ENCODE assay signal across 8 cellular contexts in the genomic region with DNA sequence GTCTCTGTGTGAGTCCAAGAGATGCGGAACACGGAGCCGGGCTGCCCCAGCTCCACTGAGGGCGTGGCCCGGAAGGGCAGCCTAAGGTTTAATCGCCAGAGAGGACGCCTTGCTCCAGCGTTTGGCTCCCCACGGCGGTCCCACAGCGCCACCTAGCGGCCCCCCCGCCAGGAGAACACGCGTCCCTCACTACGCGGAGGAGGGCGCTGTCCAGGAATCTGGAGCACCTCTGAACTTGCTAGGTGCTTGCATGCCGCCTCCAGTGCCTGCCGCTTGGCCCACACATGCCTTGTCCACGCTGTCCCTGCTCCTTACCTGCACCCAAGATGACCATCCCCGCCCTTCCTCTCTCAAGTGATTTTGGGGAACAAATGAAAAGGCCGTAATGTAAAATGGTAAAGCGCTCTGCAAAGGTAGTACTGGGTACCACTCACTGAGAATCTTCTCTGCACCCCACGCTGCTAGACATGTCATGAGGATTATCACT. TPM values are rescaled to one million over a fixed set of nuclear protein-coding genes. Genes with fewer than 3 reads are reported as not detected.
DNase-seq lines count a peak whose midpoint lies in the region; ATAC-seq and TF ChIP-seq lines count a peak whose summit lies in the region.

No MANE protein-coding gene starts in this region.

- TF ChIP-seq EP300 in Ishikawa (IDR thresholded peaks at IDR 0.05; ENCODE audit: borderline replicate concordance): no peak
- no peak for TF ChIP-seq EP300 in neural cell (conservative IDR thresholded peaks at IDR 0.05; ENCODE audit: poor library complexity, severe bottlenecking)

- POLR2A ChIA-PET in Panc1 (lab: Charles Lee): no interaction called here

- DNase-seq in Daoy (ENCODE audit: low read depth) (peak; percentile 91), Panc1 (ENCODE audit: low read depth, low spot score) (peak; percentile 45), fibroblast of mammary gland (ENCODE audit: low read depth) (peak; percentile 75)
- peak; percentile 81 for DNase-seq in activated T-cell treated with anti-CD3 and anti-CD28 coated beads, Interleukin-2, amount 50 U/mL, for 4 hours
- DNase-seq in stimulated activated naive CD8-positive, alpha-beta T cell treated with anti-CD3 and anti-CD28 coated beads, Interleukin-15, amount 100 ng/mL, for 72 hours: peak; percentile 89 to 90

- no peaks in the 10 kb centered on the region for H3K9me3 Mint-ChIP-seq in activated T-cell treated with anti-CD3 and anti-CD28 coated beads, Interleukin-2, amount 50 U/mL, for 4 hours
- no peaks in the 10 kb centered on the region for H3K9me3 Mint-ChIP-seq in stimulated activated naive CD8-positive, alpha-beta T cell treated with anti-CD3 and anti-CD28 coated beads, Interleukin-15, amount 100 ng/mL, for 72 hours

- no TSS peak for BruUV-seq in Panc1 (replicated peaks; lab: Mats Ljungman, UMichigan)

- H3K9me2 ChIP-seq in neural cell (ENCODE audit: insufficient read depth, low read length): no peaks in the 10 kb centered on the region

- CTCF ChIA-PET in Panc1 (lab: Charles Lee): interaction anchor here (0.7 to 1.2 kb wide), 7 partner anchors 16 to 396 kb away, joined by 3 to 15 read pairs (median 4); no protein-coding TSS in a partner anchor

- intact Hi-C loops in Panc1 (cut with micrococcal nuclease; ENCODE audit: unreplicated experiment): loop anchor here (1.0 to 2.0 kb wide), 2 partner anchors 217 to 388 kb away; no protein-coding TSS in a partner anchor

- H3K4me1 Mint-ChIP-seq in activated T-cell treated with anti-CD3 and anti-CD28 coated beads, Interleukin-2, amount 50 U/mL, for 4 hours (ENCODE audit: low read depth): peaks cover 16% of the 10 kb centered on the region
- H3K4me1 Mint-ChIP-seq in stimulated activated naive CD8-positive, alpha-beta T cell treated with anti-CD3 and anti-CD28 coated beads, Interleukin-15, amount 100 ng/mL, for 72 hours: peaks cover 22% of the 10 kb centered on the region

- H4K20me1 ChIP-seq in neural cell (ENCODE audit: insufficient read depth): no peaks in the 10 kb centered on the region

- H3K9ac ChIP-seq in neural cell (ENCODE audit: low read length): no peak overlapping the region

- no peaks in the 10 kb centered on the region for H3K36me3 Mint-ChIP-seq in activated T-cell treated with anti-CD3 and anti-CD28 coated beads, Interleukin-2, amount 50 U/mL, for 4 hours (ENCODE audit: insufficient read depth)

- H3K27ac Mint-ChIP-seq in stimulated activated naive CD8-positive, alpha-beta T cell treated with anti-CD3 and anti-CD28 coated beads, Interleukin-15, amount 100 ng/mL, for 72 hours: peak overlapping the region in 1 of 2 donors; percentile 79

- H3K27me3 Mint-ChIP-seq in activated T-cell treated with anti-CD3 and anti-CD28 coated beads, Interleukin-2, amount 50 U/mL, for 4 hours (ENCODE audit: low read depth): peaks cover 35% of the 10 kb centered on the region
- H3K27me3 Mint-ChIP-seq in stimulated activated naive CD8-positive, alpha-beta T cell treated with anti-CD3 and anti-CD28 coated beads, Interleukin-15, amount 100 ng/mL, for 72 hours: peaks cover 47% of the 10 kb centered on the region

- H3K9me3 ChIP-seq in Panc1 (ENCODE audit: control insufficient read depth, insufficient read depth, low read depth, low read length): no peaks in the 10 kb centered on the region
- H3K9me3 ChIP-seq in neural cell (ENCODE audit: low read length): no peaks in the 10 kb centered on the region

- H3K36me3 ChIP-seq in Panc1 (ENCODE audit: control insufficient read depth, insufficient read depth, low read length) (no peaks in the 10 kb centered on the region), neural cell (ENCODE audit: insufficient read depth, low read length) (no peaks in the 10 kb centered on the region)

- TF ChIP-seq RAD21 in Ishikawa (IDR thresholded peaks at IDR 0.05; ENCODE audit: low read depth) (peak; percentile 99), neural cell (conservative IDR thresholded peaks at IDR 0.05) (peak; percentile 99)

- no peak overlapping the region for H3K4me2 ChIP-seq in neural cell (ENCODE audit: low read length)

- no peaks in the 10 kb centered on the region for H3F3A ChIP-seq in neural cell (ENCODE audit: insufficient read depth, low read length, poor library complexity, severe bottlenecking)

- H3K27me3 ChIP-seq in Panc1 (ENCODE audit: control insufficient read depth, insufficient read depth, low read length): no peaks in the 10 kb centered on the region; the same call in 1 of the 2 replicates
- H3K27me3 ChIP-seq in neural cell (ENCODE audit: insufficient read depth, low read depth, low read length): peaks cover 22% of the 10 kb centered on the region

- H3K4me3 ChIP-seq in Panc1 (ENCODE audit: low read depth in 2 of 2, low read length in 2 of 2): peak overlapping the region in 1 of 2 experiments; percentile 40; a peak in 2 of 4 replicates
- H3K4me3 ChIP-seq in fibroblast of mammary gland (ENCODE audit: control insufficient read depth, low read depth, low read length): no peak overlapping the region
- H3K4me3 ChIP-seq in neural cell (ENCODE audit: low read length): peak overlapping the region; percentile 59

- TF ChIP-seq CTCF in Panc1 (IDR thresholded peaks at IDR 0.05): peak; percentile 100
- peak; percentile 90 for TF ChIP-seq CTCF in fibroblast of mammary gland (conservative IDR thresholded peaks at IDR 0.05; ENCODE audit: control insufficient read depth, insufficient read depth, low read depth, low read length)
- TF ChIP-seq CTCF in neural cell (IDR thresholded peaks at IDR 0.05; ENCODE audit: poor library complexity, severe bottlenecking): peak; percentile 100

- peak; percentile 96 for ATAC-seq in GM21737 (IDR thresholded peaks at IDR 0.05; ENCODE audit: unreplicated experiment)
- ATAC-seq in Panc1: peak; percentile 98
- peak; percentile 98 for ATAC-seq in activated T-cell treated with anti-CD3 and anti-CD28 coated beads, Interleukin-2, amount 50 U/mL, for 4 hours
- peak; percentile 97 for ATAC-seq in stimulated activated naive CD8-positive, alpha-beta T cell treated with anti-CD3 and anti-CD28 coated beads, Interleukin-15, amount 100 ng/mL, for 72 hours

- H3K4me3 Mint-ChIP-seq in activated T-cell treated with anti-CD3 and anti-CD28 coated beads, Interleukin-2, amount 50 U/mL, for 4 hours: peak overlapping the region; percentile 62
- H3K4me3 Mint-ChIP-seq in stimulated activated naive CD8-positive, alpha-beta T cell treated with anti-CD3 and anti-CD28 coated beads, Interleukin-15, amount 100 ng/mL, for 72 hours: peak overlapping the region; percentile 72 to 82

- H3K27ac ChIP-seq in Panc1 (ENCODE audit: low read length) (peak overlapping the region; percentile 71), neural cell (ENCODE audit: low read length) (no peak overlapping the region)

- no peak overlapping the region for H2AFZ ChIP-seq in neural cell (ENCODE audit: low read depth, low read length)

- peaks cover 7% of the 10 kb centered on the region for H3K4me1 ChIP-seq in Panc1 (ENCODE audit: control insufficient read depth, insufficient read depth, low read length)

- in situ Hi-C loops in Panc1 (cut with HindIII; ENCODE audit: low pct_unique_long_range_greater_than_20kb, low sequenced_read_pairs): no loop called here

- no peaks in the 10 kb centered on the region for H3K79me2 ChIP-seq in neural cell (replicated peaks; ENCODE audit: insufficient read depth, low read length)

TF ChIP-seq in Ishikawa, 13 proteins besides CTCF, POLR2A, EP300 and RAD21 (continues in another document):
- no peak for TF ChIP-seq CEBPB (IDR thresholded peaks at IDR 0.05)
- TF ChIP-seq ZBTB7A (IDR thresholded peaks at IDR 0.05; ENCODE audit: low read depth): no peak
- TF ChIP-seq YY1 (IDR thresholded peaks at IDR 0.05; ENCODE audit: low read depth): 0 out of 2 replicates have a peak, but pooled peaks have one; percentile 16
- peak; percentile 44; the same call in 1 of the 2 replicates for TF ChIP-seq TEAD4 (IDR thresholded peaks at IDR 0.05)
- TF ChIP-seq CREB1 (IDR thresholded peaks at IDR 0.05; ENCODE audit: low read depth): no peak
- no peak for TF ChIP-seq TAF1 (IDR thresholded peaks at IDR 0.05; ENCODE audit: low read depth)
- TF ChIP-seq, protein P1, sequence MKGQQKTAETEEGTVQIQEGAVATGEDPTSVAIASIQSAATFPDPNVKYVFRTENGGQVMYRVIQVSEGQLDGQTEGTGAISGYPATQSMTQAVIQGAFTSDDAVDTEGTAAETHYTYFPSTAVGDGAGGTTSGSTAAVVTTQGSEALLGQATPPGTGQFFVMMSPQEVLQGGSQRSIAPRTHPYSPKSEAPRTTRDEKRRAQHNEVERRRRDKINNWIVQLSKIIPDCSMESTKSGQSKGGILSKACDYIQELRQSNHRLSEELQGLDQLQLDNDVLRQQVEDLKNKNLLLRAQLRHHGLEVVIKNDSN (IDR thresholded peaks at IDR 0.05): no peak

TF ChIP-seq in neural cell, 6 proteins besides CTCF, POLR2A, EP300 and RAD21:
- TF ChIP-seq MXI1 (conservative IDR thresholded peaks at IDR 0.05; ENCODE audit: poor library complexity, severe bottlenecking): peak; percentile 51
- TF ChIP-seq SMC3 (conservative IDR thresholded peaks at IDR 0.05; ENCODE audit: poor library complexity): peak; percentile 94
- TF ChIP-seq POLR2AphosphoS5 (IDR thresholded peaks at IDR 0.05): no peak

RNA-seq across cellular contexts. Expression of gene MRPS22, which starts 14.4 kb away (rescaled TPM):
- 163 and 204 TPM in 2 replicates for total RNA-seq in Daoy (2014; rRNA removed; shearing (Covaris generic))
- 61.9 TPM for total RNA-seq in Panc1 (2021; ENCODE audit: unreplicated experiment)
- polyA plus RNA-seq in Panc1 (2012; ENCODE audit: insufficient read length): 42.7 TPM
- 10 to 100 TPM; 59.4 to 77.6 (median 72.2) TPM for total RNA-seq in activated T-cell treated with anti-CD3 and anti-CD28 coated beads, Interleukin-2, amount 50 U/mL, for 4 hours
- 70.2 and 80.7 TPM in 2 replicates for polyA plus RNA-seq in neural cell
- polyA minus RNA-seq in neural cell: 55.0 and 62.3 TPM in 2 replicates
